20 cellular contexts compared by ENCODE assay signal in genomic region chr7:142992427-142992826, GRCh38. TPM values are rescaled to one million over a fixed set of nuclear protein-coding genes. Genes with fewer than 3 reads are reported as not detected.
"Had no signal": no experiment of that assay in that cellular context is flagged by ENCODE, and none has a peak within 500 bp of the region (broad histone marks: within the 10 kb centered on the region; RNA-seq: fewer than 3 reads in every experiment).

No MANE protein-coding gene starts in this region.

- H3K79me2 ChIP-seq: hepatocyte had no signal

- H3K4me3 ChIP-seq: cardiac muscle cell, colonic mucosa, hepatocyte, smooth muscle cell, tibial nerve had no signal

- H3K27ac Mint-ChIP-seq: activated CD4-positive, alpha-beta memory T cell treated with anti-CD3 and anti-CD28 coated beads for 36 hours; activated naive CD8-positive, alpha-beta T cell treated with anti-CD3 and anti-CD28 coated beads, Interleukin-2, amount 50 U/mL, for 24 hours; activated T-cell treated with anti-CD3 and anti-CD28 coated beads, Interleukin-2, amount 50 U/mL, for 72 hours; mesothelial cell of epicardium; naive thymus-derived CD4-positive, alpha-beta T cell; stimulated activated naive B cell treated with anti-CD40 and anti-IgM and Interleukin-4, amounts not matched to agents 10 μg/mL and 1 μg/mL and 100 μg/mL, for 72 hours had no signal

- H3K4me1 ChIP-seq: colonic mucosa, tibial nerve had no signal

- H3K9me3 ChIP-seq: colonic mucosa, tibial nerve had no signal

- DNase-seq: activated CD4-positive, alpha-beta memory T cell treated with anti-CD3 and anti-CD28 coated beads for 36 hours; activated naive CD8-positive, alpha-beta T cell treated with anti-CD3 and anti-CD28 coated beads, Interleukin-2, amount 50 U/mL, for 24 hours; activated T-cell treated with anti-CD3 and anti-CD28 coated beads, Interleukin-2, amount 50 U/mL, for 72 hours; colonic mucosa; kidney glomerular epithelial cell; naive thymus-derived CD4-positive, alpha-beta T cell; stimulated activated CD4-positive, alpha-beta T cell treated with anti-CD3 and anti-CD28 coated beads, Interleukin-1b, Interleukin-23, amount 100 ng/mL, for 48 hours; stimulated activated naive B cell treated with anti-CD40 and anti-IgM and Interleukin-4, amounts not matched to agents 10 μg/mL and 1 μg/mL and 100 μg/mL, for 72 hours; T1000 had no signal

- H3K27ac ChIP-seq: cardiac muscle cell, colonic mucosa, hepatocyte, tibial nerve, VCaP had no signal

- H3K27me3 ChIP-seq: cardiac muscle cell, colonic mucosa, hepatocyte, tibial nerve had no signal

- H3K4me3 Mint-ChIP-seq: activated CD4-positive, alpha-beta memory T cell treated with anti-CD3 and anti-CD28 coated beads for 36 hours; activated naive CD8-positive, alpha-beta T cell treated with anti-CD3 and anti-CD28 coated beads, Interleukin-2, amount 50 U/mL, for 24 hours; activated T-cell treated with anti-CD3 and anti-CD28 coated beads, Interleukin-2, amount 50 U/mL, for 72 hours; mesothelial cell of epicardium; naive thymus-derived CD4-positive, alpha-beta T cell; stimulated activated naive B cell treated with anti-CD40 and anti-IgM and Interleukin-4, amounts not matched to agents 10 μg/mL and 1 μg/mL and 100 μg/mL, for 72 hours had no signal

- H3K4me2 ChIP-seq: hepatocyte, smooth muscle cell had no signal

- H3K36me3 ChIP-seq: cardiac muscle cell, colonic mucosa, tibial nerve had no signal

- H3K9me3 Mint-ChIP-seq: activated CD4-positive, alpha-beta memory T cell treated with anti-CD3 and anti-CD28 coated beads for 36 hours; activated naive CD8-positive, alpha-beta T cell treated with anti-CD3 and anti-CD28 coated beads, Interleukin-2, amount 50 U/mL, for 24 hours; activated T-cell treated with anti-CD3 and anti-CD28 coated beads, Interleukin-2, amount 50 U/mL, for 72 hours had no signal

- H2AFZ ChIP-seq: hepatocyte had no signal

- H3K36me3 Mint-ChIP-seq: activated CD4-positive, alpha-beta memory T cell treated with anti-CD3 and anti-CD28 coated beads for 36 hours; mesothelial cell of epicardium; naive thymus-derived CD4-positive, alpha-beta T cell had no signal

- H3K4me1 Mint-ChIP-seq: activated naive CD8-positive, alpha-beta T cell treated with anti-CD3 and anti-CD28 coated beads, Interleukin-2, amount 50 U/mL, for 24 hours; mesothelial cell of epicardium had no signal

RNA-seq across cellular contexts. Expression of gene KEL, which starts 30.3 kb away (rescaled TPM):
- total RNA-seq: astrocyte, fibroblast of lung had no signal

RNA-seq across cellular contexts. Expression of gene OR9A2, which starts 34.5 kb away (rescaled TPM):
- total RNA-seq: activated CD4-positive, alpha-beta memory T cell treated with anti-CD3 and anti-CD28 coated beads for 36 hours; astrocyte; colonic mucosa; endothelial cell of umbilical vein; fibroblast of lung; hepatocyte; naive thymus-derived CD4-positive, alpha-beta T cell; subcutaneous adipose tissue had no signal
- polyA plus RNA-seq: cardiac muscle cell; endothelial cell of umbilical vein; fibroblast of lung; hepatocyte; liver; naive thymus-derived CD4-positive, alpha-beta T cell; smooth muscle cell had no signal

RNA-seq across cellular contexts. Expression of gene LLCFC1, which starts 53.1 kb away (rescaled TPM):
- total RNA-seq: activated CD4-positive, alpha-beta memory T cell treated with anti-CD3 and anti-CD28 coated beads for 36 hours; activated T-cell treated with anti-CD3 and anti-CD28 coated beads, Interleukin-2, amount 50 U/mL, for 72 hours; astrocyte; cardiac muscle cell; colonic mucosa; endothelial cell of umbilical vein; fibroblast of lung; hepatocyte; liver; mesothelial cell of epicardium; smooth muscle cell; subcutaneous adipose tissue; tibial nerve had no signal
- polyA plus RNA-seq: cardiac muscle cell; endothelial cell of umbilical vein; fibroblast of lung; hepatocyte; liver; naive thymus-derived CD4-positive, alpha-beta T cell; smooth muscle cell had no signal

RNA-seq across cellular contexts. Expression of gene TRPV5, which starts 58.9 kb away (rescaled TPM):
- total RNA-seq: activated CD4-positive, alpha-beta memory T cell treated with anti-CD3 and anti-CD28 coated beads for 36 hours; astrocyte; cardiac muscle cell; colonic mucosa; endothelial cell of umbilical vein; fibroblast of lung; hepatocyte; naive thymus-derived CD4-positive, alpha-beta T cell; smooth muscle cell; subcutaneous adipose tissue had no signal
- polyA plus RNA-seq: cardiac muscle cell; endothelial cell of umbilical vein; fibroblast of lung; hepatocyte; liver; naive thymus-derived CD4-positive, alpha-beta T cell; smooth muscle cell had no signal

RNA-seq across cellular contexts. Expression of gene OR6V1, which starts 59.7 kb away (rescaled TPM):
- total RNA-seq: activated CD4-positive, alpha-beta memory T cell treated with anti-CD3 and anti-CD28 coated beads for 36 hours; activated T-cell treated with anti-CD3 and anti-CD28 coated beads, Interleukin-2, amount 50 U/mL, for 72 hours; astrocyte; cardiac muscle cell; colonic mucosa; endothelial cell of umbilical vein; fibroblast of lung; hepatocyte; liver; mesothelial cell of epicardium; naive thymus-derived CD4-positive, alpha-beta T cell; smooth muscle cell; subcutaneous adipose tissue; tibial nerve had no signal
- polyA plus RNA-seq: cardiac muscle cell; endothelial cell of umbilical vein; fibroblast of lung; liver; naive thymus-derived CD4-positive, alpha-beta T cell; smooth muscle cell had no signal
